Comparison of ENCODE assay signal across 1 cellular context in the genomic region with DNA sequence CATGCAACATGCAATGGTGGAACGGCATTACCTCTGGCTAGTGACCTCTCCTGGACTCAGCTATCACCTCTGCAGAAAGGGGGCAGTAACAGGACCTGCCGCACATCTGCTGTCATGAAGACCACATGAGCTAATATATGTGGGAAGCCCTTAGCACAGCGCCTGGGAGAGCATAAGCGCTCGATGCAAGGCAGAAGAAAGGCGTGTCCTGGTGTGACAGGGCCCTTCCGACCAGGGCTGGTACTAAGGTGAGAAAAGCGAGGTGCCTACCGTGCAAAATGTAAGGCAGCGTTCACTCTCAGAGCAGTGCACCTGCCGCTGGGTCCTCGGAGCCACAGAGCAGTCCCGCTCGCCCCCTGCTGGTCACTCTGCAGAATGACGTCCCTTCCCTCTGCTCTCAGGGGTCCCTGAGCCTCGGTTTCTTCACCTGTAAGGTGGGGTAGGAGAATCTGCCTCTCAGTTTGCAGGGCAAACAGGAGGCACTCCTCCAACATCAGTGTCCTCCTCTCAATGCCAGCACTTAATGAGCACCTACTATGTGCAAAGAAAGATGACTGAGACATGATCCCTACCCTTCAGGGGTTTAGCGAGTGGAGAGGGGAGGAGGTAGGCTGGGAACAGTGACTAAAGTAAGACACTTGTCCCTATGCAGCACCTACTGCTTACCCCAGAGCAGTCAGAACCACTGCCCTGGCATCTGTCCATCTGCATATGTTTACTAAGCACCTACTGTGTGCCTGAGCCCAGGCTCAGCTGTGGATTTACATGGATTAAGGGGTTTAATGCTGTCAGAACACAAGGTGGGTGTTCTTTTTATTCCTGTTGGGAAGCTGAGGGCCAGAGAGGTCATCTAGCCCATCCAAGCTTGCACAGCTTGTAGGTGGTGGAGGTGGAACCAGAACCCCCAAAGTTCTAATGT.
TF ChIP-seq lines count a peak whose summit lies in the region.

No MANE protein-coding gene starts in this region.

TF ChIP-seq in HepG2, 621 proteins besides CTCF, POLR2A, EP300 and RAD21 (continued from another document and continues in another):
- TF ChIP-seq, protein P1, sequence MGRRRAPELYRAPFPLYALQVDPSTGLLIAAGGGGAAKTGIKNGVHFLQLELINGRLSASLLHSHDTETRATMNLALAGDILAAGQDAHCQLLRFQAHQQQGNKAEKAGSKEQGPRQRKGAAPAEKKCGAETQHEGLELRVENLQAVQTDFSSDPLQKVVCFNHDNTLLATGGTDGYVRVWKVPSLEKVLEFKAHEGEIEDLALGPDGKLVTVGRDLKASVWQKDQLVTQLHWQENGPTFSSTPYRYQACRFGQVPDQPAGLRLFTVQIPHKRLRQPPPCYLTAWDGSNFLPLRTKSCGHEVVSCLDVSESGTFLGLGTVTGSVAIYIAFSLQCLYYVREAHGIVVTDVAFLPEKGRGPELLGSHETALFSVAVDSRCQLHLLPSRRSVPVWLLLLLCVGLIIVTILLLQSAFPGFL (CRISPR knock-in tag; IDR thresholded peaks at IDR 0.05): 0 out of 2 replicates have a peak, but pooled peaks have one; percentile 51
- TF ChIP-seq ZNF749 (CRISPR knock-in tag; IDR thresholded peaks at IDR 0.05; ENCODE audit: borderline replicate concordance): no peak
- TF ChIP-seq, protein P2, sequence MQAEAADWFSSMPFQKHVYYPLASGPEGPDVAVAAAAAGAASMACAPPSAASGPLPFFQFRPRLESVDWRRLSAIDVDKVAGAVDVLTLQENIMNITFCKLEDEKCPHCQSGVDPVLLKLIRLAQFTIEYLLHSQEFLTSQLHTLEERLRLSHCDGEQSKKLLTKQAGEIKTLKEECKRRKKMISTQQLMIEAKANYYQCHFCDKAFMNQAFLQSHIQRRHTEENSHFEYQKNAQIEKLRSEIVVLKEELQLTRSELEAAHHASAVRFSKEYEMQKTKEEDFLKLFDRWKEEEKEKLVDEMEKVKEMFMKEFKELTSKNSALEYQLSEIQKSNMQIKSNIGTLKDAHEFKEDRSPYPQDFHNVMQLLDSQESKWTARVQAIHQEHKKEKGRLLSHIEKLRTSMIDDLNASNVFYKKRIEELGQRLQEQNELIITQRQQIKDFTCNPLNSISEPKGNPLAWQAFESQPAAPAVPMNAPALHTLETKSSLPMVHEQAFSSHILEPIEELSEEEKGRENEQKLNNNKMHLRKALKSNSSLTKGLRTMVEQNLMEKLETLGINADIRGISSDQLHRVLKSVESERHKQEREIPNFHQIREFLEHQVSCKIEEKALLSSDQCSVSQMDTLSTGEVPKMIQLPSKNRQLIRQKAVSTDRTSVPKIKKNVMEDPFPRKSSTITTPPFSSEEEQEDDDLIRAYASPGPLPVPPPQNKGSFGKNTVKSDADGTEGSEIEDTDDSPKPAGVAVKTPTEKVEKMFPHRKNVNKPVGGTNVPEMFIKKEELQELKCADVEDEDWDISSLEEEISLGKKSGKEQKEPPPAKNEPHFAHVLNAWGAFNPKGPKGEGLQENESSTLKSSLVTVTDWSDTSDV (CRISPR knock-in tag; IDR thresholded peaks at IDR 0.05): peak; percentile 65; the same call in 1 of the 2 replicates
- 0 out of 2 replicates have a peak, but pooled peaks have one; percentile 51 for TF ChIP-seq FIP1L1 (IDR thresholded peaks at IDR 0.05; ENCODE audit: borderline replicate concordance, insufficient read depth, low read depth, low read length)
- TF ChIP-seq, protein P3, sequence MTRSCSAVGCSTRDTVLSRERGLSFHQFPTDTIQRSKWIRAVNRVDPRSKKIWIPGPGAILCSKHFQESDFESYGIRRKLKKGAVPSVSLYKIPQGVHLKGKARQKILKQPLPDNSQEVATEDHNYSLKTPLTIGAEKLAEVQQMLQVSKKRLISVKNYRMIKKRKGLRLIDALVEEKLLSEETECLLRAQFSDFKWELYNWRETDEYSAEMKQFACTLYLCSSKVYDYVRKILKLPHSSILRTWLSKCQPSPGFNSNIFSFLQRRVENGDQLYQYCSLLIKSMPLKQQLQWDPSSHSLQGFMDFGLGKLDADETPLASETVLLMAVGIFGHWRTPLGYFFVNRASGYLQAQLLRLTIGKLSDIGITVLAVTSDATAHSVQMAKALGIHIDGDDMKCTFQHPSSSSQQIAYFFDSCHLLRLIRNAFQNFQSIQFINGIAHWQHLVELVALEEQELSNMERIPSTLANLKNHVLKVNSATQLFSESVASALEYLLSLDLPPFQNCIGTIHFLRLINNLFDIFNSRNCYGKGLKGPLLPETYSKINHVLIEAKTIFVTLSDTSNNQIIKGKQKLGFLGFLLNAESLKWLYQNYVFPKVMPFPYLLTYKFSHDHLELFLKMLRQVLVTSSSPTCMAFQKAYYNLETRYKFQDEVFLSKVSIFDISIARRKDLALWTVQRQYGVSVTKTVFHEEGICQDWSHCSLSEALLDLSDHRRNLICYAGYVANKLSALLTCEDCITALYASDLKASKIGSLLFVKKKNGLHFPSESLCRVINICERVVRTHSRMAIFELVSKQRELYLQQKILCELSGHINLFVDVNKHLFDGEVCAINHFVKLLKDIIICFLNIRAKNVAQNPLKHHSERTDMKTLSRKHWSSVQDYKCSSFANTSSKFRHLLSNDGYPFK (CRISPR knock-in tag; IDR thresholded peaks at IDR 0.05; ENCODE audit: borderline replicate concordance): peak; percentile 79
- no peak; the same call in 1 of the 2 replicates for TF ChIP-seq PAX8 (CRISPR knock-in tag; IDR thresholded peaks at IDR 0.05; ENCODE audit: borderline replicate concordance)
- TF ChIP-seq, protein P4, sequence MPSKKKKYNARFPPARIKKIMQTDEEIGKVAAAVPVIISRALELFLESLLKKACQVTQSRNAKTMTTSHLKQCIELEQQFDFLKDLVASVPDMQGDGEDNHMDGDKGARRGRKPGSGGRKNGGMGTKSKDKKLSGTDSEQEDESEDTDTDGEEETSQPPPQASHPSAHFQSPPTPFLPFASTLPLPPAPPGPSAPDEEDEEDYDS (CRISPR knock-in tag; IDR thresholded peaks at IDR 0.05): peak; percentile 48; the same call in 1 of the 2 replicates
- TF ChIP-seq, protein P5, sequence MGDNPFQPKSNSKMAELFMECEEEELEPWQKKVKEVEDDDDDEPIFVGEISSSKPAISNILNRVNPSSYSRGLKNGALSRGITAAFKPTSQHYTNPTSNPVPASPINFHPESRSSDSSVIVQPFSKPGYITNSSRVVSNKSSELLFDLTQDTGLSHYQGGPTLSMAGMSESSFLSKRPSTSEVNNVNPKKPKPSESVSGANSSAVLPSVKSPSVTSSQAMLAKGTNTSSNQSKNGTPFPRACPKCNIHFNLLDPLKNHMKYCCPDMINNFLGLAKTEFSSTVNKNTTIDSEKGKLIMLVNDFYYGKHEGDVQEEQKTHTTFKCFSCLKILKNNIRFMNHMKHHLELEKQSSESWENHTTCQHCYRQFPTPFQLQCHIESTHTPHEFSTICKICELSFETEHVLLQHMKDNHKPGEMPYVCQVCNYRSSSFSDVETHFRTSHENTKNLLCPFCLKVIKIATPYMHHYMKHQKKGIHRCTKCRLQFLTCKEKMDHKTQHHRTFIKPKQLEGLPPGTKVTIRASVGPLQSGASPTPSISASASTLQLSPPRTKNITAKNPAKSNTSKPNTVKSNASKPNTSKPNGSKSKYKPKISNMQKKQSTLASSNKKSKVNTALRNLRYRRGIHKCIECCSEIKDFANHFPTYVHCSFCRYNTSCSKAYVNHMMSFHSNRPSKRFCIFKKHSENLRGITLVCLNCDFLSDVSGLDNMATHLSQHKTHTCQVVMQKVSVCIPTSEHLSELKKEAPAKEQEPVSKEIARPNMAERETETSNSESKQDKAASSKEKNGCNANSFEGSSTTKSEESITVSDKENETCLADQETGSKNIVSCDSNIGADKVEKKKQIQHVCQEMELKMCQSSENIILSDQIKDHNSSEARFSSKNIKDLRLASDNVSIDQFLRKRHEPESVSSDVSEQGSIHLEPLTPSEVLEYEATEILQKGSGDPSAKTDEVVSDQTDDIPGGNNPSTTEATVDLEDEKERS (CRISPR knock-in tag; IDR thresholded peaks at IDR 0.05): no peak; the same call in 1 of the 2 replicates
- TF ChIP-seq, protein P6, sequence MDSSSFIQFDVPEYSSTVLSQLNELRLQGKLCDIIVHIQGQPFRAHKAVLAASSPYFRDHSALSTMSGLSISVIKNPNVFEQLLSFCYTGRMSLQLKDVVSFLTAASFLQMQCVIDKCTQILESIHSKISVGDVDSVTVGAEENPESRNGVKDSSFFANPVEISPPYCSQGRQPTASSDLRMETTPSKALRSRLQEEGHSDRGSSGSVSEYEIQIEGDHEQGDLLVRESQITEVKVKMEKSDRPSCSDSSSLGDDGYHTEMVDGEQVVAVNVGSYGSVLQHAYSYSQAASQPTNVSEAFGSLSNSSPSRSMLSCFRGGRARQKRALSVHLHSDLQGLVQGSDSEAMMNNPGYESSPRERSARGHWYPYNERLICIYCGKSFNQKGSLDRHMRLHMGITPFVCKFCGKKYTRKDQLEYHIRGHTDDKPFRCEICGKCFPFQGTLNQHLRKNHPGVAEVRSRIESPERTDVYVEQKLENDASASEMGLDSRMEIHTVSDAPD (CRISPR knock-in tag; IDR thresholded peaks at IDR 0.05): no peak; the same call in 1 of the 2 replicates
- no peak; the same call in 1 of the 2 replicates for TF ChIP-seq ZSCAN29 (CRISPR knock-in tag; conservative IDR thresholded peaks at IDR 0.05)
- peak; percentile 70 for TF ChIP-seq HOXA3 (CRISPR knock-in tag; IDR thresholded peaks at IDR 0.05)
- TF ChIP-seq ATF7 (IDR thresholded peaks at IDR 0.05): no peak
- 0 out of 2 replicates have a peak, but pooled peaks have one; percentile 36 for TF ChIP-seq ATF7 (CRISPR knock-in tag; IDR thresholded peaks at IDR 0.05)
- TF ChIP-seq ELF1 (CRISPR knock-in tag; IDR thresholded peaks at IDR 0.05): no peak
- no peak for TF ChIP-seq DPF2 (CRISPR knock-in tag; IDR thresholded peaks at IDR 0.05; ENCODE audit: borderline replicate concordance, low read depth)
- no peak for TF ChIP-seq CBX2 (IDR thresholded peaks at IDR 0.05; ENCODE audit: low read depth, low read length)
- TF ChIP-seq CBX2 (CRISPR knock-in tag; IDR thresholded peaks at IDR 0.05; ENCODE audit: low read depth): peak; percentile 26; the same call in 1 of the 2 replicates
- 0 out of 2 replicates have a peak, but pooled peaks have one; percentile 76 for TF ChIP-seq ZNF737 (CRISPR knock-in tag; IDR thresholded peaks at IDR 0.05; ENCODE audit: borderline replicate concordance)
- TF ChIP-seq, protein P7, sequence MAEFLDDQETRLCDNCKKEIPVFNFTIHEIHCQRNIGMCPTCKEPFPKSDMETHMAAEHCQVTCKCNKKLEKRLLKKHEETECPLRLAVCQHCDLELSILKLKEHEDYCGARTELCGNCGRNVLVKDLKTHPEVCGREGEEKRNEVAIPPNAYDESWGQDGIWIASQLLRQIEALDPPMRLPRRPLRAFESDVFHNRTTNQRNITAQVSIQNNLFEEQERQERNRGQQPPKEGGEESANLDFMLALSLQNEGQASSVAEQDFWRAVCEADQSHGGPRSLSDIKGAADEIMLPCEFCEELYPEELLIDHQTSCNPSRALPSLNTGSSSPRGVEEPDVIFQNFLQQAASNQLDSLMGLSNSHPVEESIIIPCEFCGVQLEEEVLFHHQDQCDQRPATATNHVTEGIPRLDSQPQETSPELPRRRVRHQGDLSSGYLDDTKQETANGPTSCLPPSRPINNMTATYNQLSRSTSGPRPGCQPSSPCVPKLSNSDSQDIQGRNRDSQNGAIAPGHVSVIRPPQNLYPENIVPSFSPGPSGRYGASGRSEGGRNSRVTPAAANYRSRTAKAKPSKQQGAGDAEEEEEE (CRISPR knock-in tag; IDR thresholded peaks at IDR 0.05; ENCODE audit: borderline replicate concordance): no peak
- TF ChIP-seq RXRB (CRISPR knock-in tag; IDR thresholded peaks at IDR 0.05; ENCODE audit: borderline replicate concordance): peak; percentile 46
- peak; percentile 70 for TF ChIP-seq TARDBP (CRISPR knock-in tag; IDR thresholded peaks at IDR 0.05)
- TF ChIP-seq, protein P8, sequence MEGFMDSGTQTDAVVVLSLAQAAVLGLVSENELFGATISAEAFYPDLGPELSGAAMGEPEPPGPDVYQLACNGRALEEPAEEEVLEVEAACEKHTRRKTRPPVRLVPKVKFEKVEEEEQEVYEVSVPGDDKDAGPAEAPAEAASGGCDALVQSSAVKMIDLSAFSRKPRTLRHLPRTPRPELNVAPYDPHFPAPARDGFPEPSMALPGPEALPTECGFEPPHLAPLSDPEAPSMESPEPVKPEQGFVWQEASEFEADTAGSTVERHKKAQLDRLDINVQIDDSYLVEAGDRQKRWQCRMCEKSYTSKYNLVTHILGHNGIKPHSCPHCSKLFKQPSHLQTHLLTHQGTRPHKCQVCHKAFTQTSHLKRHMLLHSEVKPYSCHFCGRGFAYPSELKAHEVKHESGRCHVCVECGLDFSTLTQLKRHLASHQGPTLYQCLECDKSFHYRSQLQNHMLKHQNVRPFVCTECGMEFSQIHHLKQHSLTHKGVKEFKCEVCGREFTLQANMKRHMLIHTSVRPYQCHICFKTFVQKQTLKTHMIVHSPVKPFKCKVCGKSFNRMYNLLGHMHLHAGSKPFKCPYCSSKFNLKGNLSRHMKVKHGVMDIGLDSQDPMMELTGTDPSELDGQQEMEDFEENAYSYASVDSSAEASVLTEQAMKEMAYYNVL (CRISPR knock-in tag; IDR thresholded peaks at IDR 0.05; ENCODE audit: borderline replicate concordance): 0 out of 2 replicates have a peak, but pooled peaks have one; percentile 23
- TF ChIP-seq HNF4A (CRISPR knock-in tag; IDR thresholded peaks at IDR 0.05): peak; percentile 35; the same call in 1 of the 2 replicates
- peak; percentile 36; the same call in 1 of the 2 replicates for TF ChIP-seq HMG20B (CRISPR knock-in tag; conservative IDR thresholded peaks at IDR 0.05)
- TF ChIP-seq ZNF20 (CRISPR knock-in tag; IDR thresholded peaks at IDR 0.05): no peak
- no peak for TF ChIP-seq TBP (CRISPR knock-in tag; IDR thresholded peaks at IDR 0.05)
